ENCODE assay signal across 15 cellular contexts in the genomic region with DNA sequence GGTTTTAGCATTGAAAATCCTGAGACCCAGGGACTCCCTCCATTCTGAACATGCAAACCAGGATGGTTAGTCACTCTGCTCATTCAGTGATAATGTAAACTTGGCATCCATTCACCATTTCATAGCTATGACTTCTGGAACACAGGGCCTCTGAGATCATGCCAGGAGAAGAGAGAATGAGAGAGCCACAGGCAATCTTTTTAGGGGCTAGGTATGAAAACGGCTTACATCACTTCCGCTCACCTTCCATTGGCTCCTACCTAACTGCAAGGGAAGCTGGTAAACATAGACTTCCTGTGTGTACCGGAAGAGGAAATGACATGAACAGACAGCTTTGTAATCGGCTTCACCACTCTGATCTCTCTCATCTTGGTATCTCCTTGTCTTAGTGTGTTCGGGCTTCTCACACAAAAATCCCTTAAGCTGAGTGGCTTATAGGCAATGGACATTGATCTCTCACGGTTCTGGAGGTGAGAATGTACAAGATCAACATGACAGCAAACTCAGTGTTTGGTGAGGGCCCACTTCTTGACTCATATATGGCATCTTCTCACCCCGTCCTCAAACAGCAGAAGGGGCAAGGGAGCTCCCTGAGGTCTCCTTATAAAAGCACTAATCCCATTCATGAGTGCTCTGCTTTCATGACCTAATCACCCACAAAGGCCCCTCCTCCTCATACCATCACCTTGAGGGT.
DNase-seq lines count a peak whose midpoint lies in the region; ATAC-seq and TF ChIP-seq lines count a peak whose summit lies in the region.
"Had no signal": no experiment of that assay in that cellular context is flagged by ENCODE, and none has a peak within 500 bp of the region (broad histone marks: within the 10 kb centered on the region; RNA-seq: fewer than 3 reads in every experiment).

No MANE protein-coding gene starts in this region.

- H3K4me1 ChIP-seq in IMR-90 (ENCODE audit: control insufficient read depth, insufficient read depth, low read length), result peaks cover 3% of the 10 kb centered on the region
- H3K4me1 ChIP-seq in body of pancreas, result no peaks in the 10 kb centered on the region
- H3K4me1 ChIP-seq: gastroesophageal sphincter had no signal

- H3K9me3 ChIP-seq in IMR-90 (ENCODE audit: control insufficient read depth, insufficient read depth, low read length) (no peaks in the 10 kb centered on the region), body of pancreas (no peaks in the 10 kb centered on the region)
- H3K9me3 ChIP-seq: gastroesophageal sphincter had no signal

- peak overlapping the region; percentile 94 for H2BK15ac ChIP-seq in IMR-90 (ENCODE audit: low read depth, low read length)

- POLR2A ChIA-PET in IMR-90 (lab: Charles Lee; ENCODE audit: unreplicated experiment), result interaction anchor here (1.0 to 1.7 kb wide), 2 partner anchors 245 to 466 kb away, joined by 3 to 9 read pairs; a partner anchor contains a TSS

- CTCF ChIA-PET in IMR-90 (lab: Yijun Ruan, JAX), result interaction anchor here (0.6 to 0.9 kb wide), 3 partner anchors 157 to 487 kb away, joined by 3 read pairs; no protein-coding TSS in a partner anchor

- no peaks in the 10 kb centered on the region for H4K20me1 ChIP-seq in IMR-90 (ENCODE audit: insufficient read depth, low read length)

- H4K5ac ChIP-seq in IMR-90 (ENCODE audit: low read depth, low read length), result peak overlapping the region; percentile 100

- H2BK20ac ChIP-seq in IMR-90 (ENCODE audit: low read depth, low read length), result peak overlapping the region; percentile 97

- H3K36me3 ChIP-seq in IMR-90 (ENCODE audit: control insufficient read depth, insufficient read depth, low read length), result no peaks in the 10 kb centered on the region
- H3K36me3 ChIP-seq in body of pancreas (replicated peaks in 1 of 2; ENCODE audit: insufficient read depth in 1 of 2, low read depth in 2 of 2), result no peaks in the 10 kb centered on the region
- H3K36me3 ChIP-seq: gastroesophageal sphincter had no signal

- WGBS in IMR-90 (ENCODE audit: extremely low coverage in 2 of 2, insufficient read length in 1 of 2), 2 experiments, result no CpG with 5 or more reads among the region's 7 CpGs
- whole genome bisulfite sequencing in body of pancreas, 2 donors, result 60 to 64% methylated on average over 7 of the region's 7 CpGs

- peak overlapping the region; percentile 69 for H2AK5ac ChIP-seq in IMR-90 (ENCODE audit: low read depth, low read length)

- TF ChIP-seq POLR2A in IMR-90 (IDR thresholded peaks at IDR 0.05; ENCODE audit: low read depth, low read length), result peak; percentile 69; the same call in 1 of the 2 replicates
- no peak for TF ChIP-seq POLR2A in body of pancreas (IDR thresholded peaks at IDR 0.05)

- peak overlapping the region; percentile 98 for H2BK5ac ChIP-seq in IMR-90 (ENCODE audit: low read depth, low read length, poor library complexity, severe bottlenecking)

- H3K14ac ChIP-seq in IMR-90 (replicated peaks; ENCODE audit: low read depth, low read length), result peak overlapping the region; percentile 90

- peak overlapping the region; percentile 99 for H3K18ac ChIP-seq in IMR-90 (ENCODE audit: low read depth, low read length)

- peak overlapping the region; percentile 15 for H2AK9ac ChIP-seq in IMR-90 (replicated peaks; ENCODE audit: low read depth, low read length, poor library complexity)

- peak overlapping the region; percentile 97 for H4K91ac ChIP-seq in IMR-90 (ENCODE audit: insufficient read depth, low read depth, low read length)

- no peaks in the 10 kb centered on the region for H3K79me1 ChIP-seq in IMR-90 (ENCODE audit: low read depth in 1 of 2, low read length in 2 of 2)

- H3K4ac ChIP-seq in IMR-90 (ENCODE audit: low read depth, low read length), result peak overlapping the region; percentile 94

- intact Hi-C loops in IMR-90 (cut with micrococcal nuclease) (loop anchor here (1.0 to 10.0 kb wide), 3 partner anchors 218 to 466 kb away; a partner anchor contains a TSS), body of pancreas (cut with DNase I) (no loop called here)

- H3K9me1 ChIP-seq in IMR-90 (ENCODE audit: insufficient read depth, low read length), result no peaks in the 10 kb centered on the region

- H3K56ac ChIP-seq in IMR-90 (ENCODE audit: extremely low read depth, insufficient read depth, low read length), result peak overlapping the region; percentile 85

- no TSS peak for BruUV-seq in IMR-90 (replicated peaks; lab: Mats Ljungman, UMichigan)

- H3K4me3 ChIP-seq in AG10803 (ENCODE audit: low read length) (no peak overlapping the region), IMR-90 (ENCODE audit: insufficient read depth, low read depth, low read length) (peak overlapping the region; percentile 23; the same call in 1 of the 2 replicates), body of pancreas (no peak overlapping the region)
- H3K4me3 ChIP-seq: coronary artery, gastroesophageal sphincter had no signal

- dilution Hi-C loops in IMR-90 (cut with HindIII; ENCODE audit: low sequenced_read_pairs, unreplicated experiment), result no loop called here

- H3K23ac ChIP-seq in IMR-90 (ENCODE audit: low read depth, low read length), result peak overlapping the region; percentile 88

- peak; percentile 97 for ATAC-seq in IMR-90 (ENCODE audit: low read depth)
- no peak for ATAC-seq in body of pancreas
- ATAC-seq: gastroesophageal sphincter had no signal

- TF ChIP-seq RAD21 in IMR-90 (IDR thresholded peaks at IDR 0.05; ENCODE audit: low read length), result peak; percentile 34; the same call in 1 of the 2 replicates

- peak overlapping the region; percentile 78 for H2AFZ ChIP-seq in IMR-90 (replicated peaks; ENCODE audit: low read length, poor library complexity)

- peak overlapping the region; percentile 74; the same call in 1 of the 2 replicates for H3K4me2 ChIP-seq in IMR-90 (ENCODE audit: low read depth, low read length)

- DNase-seq in AG10803 (ENCODE audit: low read depth) (peak; percentile 88), IMR-90 (peak; percentile 99), astrocyte of the hippocampus (ENCODE audit: low read depth, low spot score) (peak; percentile 64), hepatic stellate cell (ENCODE audit: low spot score) (peak; percentile 54), body of pancreas (no peak), GOT3 (lab: John Stamatoyannopoulos, UW) (no peak), occipital lobe (lab: John Stamatoyannopoulos, UW) (no peak)
- DNase-seq in stimulated activated CD8-positive, alpha-beta memory T cell treated with anti-CD3 and anti-CD28 coated beads, Interleukin-4, amount 100 ng/mL, for 48 hours, result no peak
- DNase-seq: activated naive CD4-positive, alpha-beta T cell treated with anti-CD3 and anti-CD28 coated beads, Interleukin-2, amount 50 U/mL, for 16 hours; CD4-positive, CD25-positive, alpha-beta regulatory T cell; NCI-H1436; NCI-H510A treated with DMSO at 0.1 percent for 48 hours; stimulated activated naive CD4-positive, alpha-beta T cell treated with Interleukin-2 at 50 U/mL for 16 hours had no signal

- no peaks in the 10 kb centered on the region for H3K27me3 ChIP-seq in IMR-90 (ENCODE audit: control insufficient read depth, insufficient read depth, low read length)
- no peaks in the 10 kb centered on the region for H3K27me3 ChIP-seq in body of pancreas
- H3K27me3 ChIP-seq: gastroesophageal sphincter had no signal

- H3K27ac ChIP-seq in IMR-90 (ENCODE audit: insufficient read depth, low read length), result peak overlapping the region; percentile 93
- H3K27ac ChIP-seq in body of pancreas, result no peak overlapping the region
- H3K27ac ChIP-seq: coronary artery, gastroesophageal sphincter had no signal

- H2BK120ac ChIP-seq in IMR-90 (ENCODE audit: low read depth, low read length), result peak overlapping the region; percentile 96

- H3K9ac ChIP-seq in IMR-90 (ENCODE audit: low read depth, low read length), result peak overlapping the region; percentile 30; the same call in 1 of the 2 replicates

- TF ChIP-seq CTCF in AG10803 (conservative IDR thresholded peaks at IDR 0.05; ENCODE audit: low read length) (no peak), IMR-90 (conservative IDR thresholded peaks at IDR 0.05; ENCODE audit: low read depth, low read length) (no peak), body of pancreas (IDR thresholded peaks at IDR 0.05) (no peak)

- peak overlapping the region; percentile 97 to 99 for H4K8ac ChIP-seq in IMR-90 (ENCODE audit: low read depth in 2 of 2, low read length in 2 of 2)

- in situ Hi-C loops in IMR-90 (cut with MboI; ENCODE audit: low sequenced_read_pairs), result loop anchor here (5.0 kb wide), 1 partner anchor 463 kb away; no protein-coding TSS in a partner anchor

TF ChIP-seq in IMR-90, 13 proteins besides CTCF, POLR2A, EP300 and RAD21:
- TF ChIP-seq BHLHE40 (IDR thresholded peaks at IDR 0.05; ENCODE audit: low read depth, low read length) (peak; percentile 33; the same call in 1 of the 2 replicates), FOS (IDR thresholded peaks at IDR 0.05; ENCODE audit: low read depth, low read length) (peak; percentile 83), NFE2L2 (IDR thresholded peaks at IDR 0.05; ENCODE audit: low read depth, low read length) (no peak), CEBPB (IDR thresholded peaks at IDR 0.05; ENCODE audit: low read depth, low read length) (peak; percentile 67; the same call in 1 of the 2 replicates)

Comparison
In these comparisons a context has a peak if more than half of its experiments do, and no peak if none do; other contexts are left out.
1. DNase-seq: peak in AG10803 (single experiment), IMR-90 (single experiment), astrocyte of the hippocampus (single experiment) and hepatic stellate cell (single experiment); none in body of pancreas (0 of 4), GOT3 (single experiment), occipital lobe (single experiment) and stimulated activated CD8-positive, alpha-beta memory T cell treated with anti-CD3 and anti-CD28 coated beads, Interleukin-4, amount 100 ng/mL, for 48 hours (single experiment).